In the genomic region with DNA sequence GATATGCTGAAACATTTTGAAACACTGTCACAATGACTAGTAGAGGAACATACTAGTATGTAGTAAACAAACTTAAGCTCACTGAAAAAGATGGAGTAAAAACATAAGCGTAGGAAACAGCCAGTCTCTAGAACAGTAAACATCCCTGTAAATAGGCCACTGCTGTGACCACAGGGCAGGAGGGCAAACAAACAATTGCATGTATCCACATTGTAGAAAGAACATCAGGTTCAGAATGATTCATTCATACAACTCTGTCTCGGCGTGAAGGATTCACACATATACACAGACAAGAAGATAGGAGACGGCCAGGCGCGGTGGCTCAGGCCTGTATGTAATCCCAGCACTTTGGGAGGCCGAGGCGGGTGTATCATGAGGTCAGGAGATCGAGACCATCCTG, we compare ENCODE assay signal across 23 cellular contexts.
DNase-seq lines count a peak whose midpoint lies in the region; ATAC-seq and TF ChIP-seq lines count a peak whose summit lies in the region.
"Had no signal": no experiment of that assay in that cellular context is flagged by ENCODE, and none has a peak within 500 bp of the region (broad histone marks: within the 10 kb centered on the region; RNA-seq: fewer than 3 reads in every experiment).

No MANE protein-coding gene starts in this region.

- no peak overlapping the region for H3K56ac ChIP-seq in mesendoderm (ENCODE audit: low read length)

- H3K27me3 ChIP-seq in mesendoderm (ENCODE audit: insufficient read depth, low read length, poor library complexity) (no peaks in the 10 kb centered on the region), stomach (no peaks in the 10 kb centered on the region)
- H3K27me3 ChIP-seq: MG63, SJCRH30 had no signal

- H3K36me3 ChIP-seq in mucosa of descending colon (ENCODE audit: low read depth) (no peaks in the 10 kb centered on the region), mesendoderm (ENCODE audit: control insufficient read depth, insufficient read depth, low read length) (no peaks in the 10 kb centered on the region), stomach (no peaks in the 10 kb centered on the region)
- H3K36me3 ChIP-seq: MG63, SJCRH30 had no signal

- no peak overlapping the region for H3K23ac ChIP-seq in mesendoderm (ENCODE audit: low read length)

- H3K79me1 ChIP-seq in mesendoderm (ENCODE audit: low read length), result no peaks in the 10 kb centered on the region

- intact Hi-C loops in mucosa of descending colon (cut with DNase I, micrococcal nuclease) (no loop called here), stomach (cut with DNase I; ENCODE audit: low total_unique reads) (no loop called here)

- H3K18ac ChIP-seq in mesendoderm (ENCODE audit: low read length), result no peak overlapping the region

- H2BK15ac ChIP-seq in mesendoderm (replicated peaks; ENCODE audit: low read depth), result no peak overlapping the region

- no peak overlapping the region for H3K4me3 ChIP-seq in LNCaP clone FGC (ENCODE audit: low read depth, low read length)
- H3K4me3 ChIP-seq in mucosa of descending colon, result no peak overlapping the region
- H3K4me3 ChIP-seq in mesendoderm (ENCODE audit: low read length), result no peak overlapping the region
- H3K4me3 ChIP-seq in stomach, result no peak overlapping the region
- H3K4me3 ChIP-seq: MG63, PC-9, SJCRH30 had no signal

- no peak overlapping the region for H2BK120ac ChIP-seq in mesendoderm (ENCODE audit: low read depth, low read length)

- no peak overlapping the region for H3K4ac ChIP-seq in mesendoderm (ENCODE audit: low read depth, low read length)

- TF ChIP-seq POLR2A in stomach (IDR thresholded peaks at IDR 0.05), result no peak

- no CpG with 5 or more reads among the region's 9 CpGs for WGBS in mesendoderm (ENCODE audit: extremely low coverage, insufficient coverage, low lambda C conversion rate)
- 70 to 88% (median 85%) methylated on average over 8 to 9 of the region's 9 CpGs for WGBS in stomach, 5 donors

- no peaks in the 10 kb centered on the region for H3K4me1 ChIP-seq in mucosa of descending colon (ENCODE audit: low read depth)
- no peaks in the 10 kb centered on the region for H3K4me1 ChIP-seq in mesendoderm (ENCODE audit: control insufficient read depth, low read depth, low read length)
- peaks cover 0 to 7% (median 0%) of the 10 kb centered on the region in 4 donors for H3K4me1 ChIP-seq in stomach
- H3K4me1 ChIP-seq: SJCRH30 had no signal

- H3K27ac ChIP-seq in 22Rv1 (peak overlapping the region; percentile 68), mesendoderm (ENCODE audit: low read depth, low read length) (no peak overlapping the region), stomach (no peak overlapping the region)
- H3K27ac ChIP-seq: PC-9, SJCRH30 had no signal

- H3K79me2 ChIP-seq in mesendoderm (ENCODE audit: control insufficient read depth, insufficient read depth, low read length), result no peaks in the 10 kb centered on the region

- no peaks in the 10 kb centered on the region for H3K9me3 ChIP-seq in mucosa of descending colon
- no peaks in the 10 kb centered on the region for H3K9me3 ChIP-seq in stomach
- H3K9me3 ChIP-seq: MG63, SJCRH30 had no signal

- peak; percentile 23 for ATAC-seq in mucosa of descending colon
- ATAC-seq: Right ventricle myocardium inferior had no signal

- TF ChIP-seq EP300 in stomach (IDR thresholded peaks at IDR 0.05), result no peak

- TF ChIP-seq CTCF in 22Rv1 (IDR thresholded peaks at IDR 0.05) (no peak), LNCaP clone FGC (IDR thresholded peaks at IDR 0.05; ENCODE audit: control insufficient read depth, extremely low read depth, insufficient read depth) (no peak), mucosa of descending colon (IDR thresholded peaks at IDR 0.05) (no peak), stomach (IDR thresholded peaks at IDR 0.05) (no peak)

- H3K4me2 ChIP-seq in mesendoderm (ENCODE audit: low read length), result no peak overlapping the region
- H3K4me2 ChIP-seq: PC-9 had no signal

- H2AK5ac ChIP-seq in mesendoderm (ENCODE audit: low read length), result no peak overlapping the region

- no peak overlapping the region for H3K9ac ChIP-seq in mesendoderm (ENCODE audit: low read length)

- H4K8ac ChIP-seq in mesendoderm (ENCODE audit: low read depth, low read length), result no peak overlapping the region

- H4K5ac ChIP-seq in mesendoderm (ENCODE audit: low read length), result no peak overlapping the region

- DNase-seq in LNCaP clone FGC (ENCODE audit: low read depth) (peak; percentile 67), iris pigment epithelial cell (ENCODE audit: low read depth) (peak; percentile 71), mucosa of descending colon (no peak), NCI-H1436 (lab: John Stamatoyannopoulos, UW) (no peak), mesendoderm (no peak), stomach (no peak)
- no peak for DNase-seq in stimulated activated CD4-positive, alpha-beta T cell treated with anti-CD3 and anti-CD28 coated beads, Interleukin-4, amount 100 ng/mL, for 4 hours
- DNase-seq: CD4-positive, CD25-positive, alpha-beta regulatory T cell; DMS153; DND-41; H7; Kasumi-1; MG63; NCI-H1105 treated with DMSO at 0.1 percent for 48 hours; NCI-H2029; NCI-H446 treated with DMSO at 0.1 percent for 48 hours; NCI-H526; NCI-H82; NK-92 treated with Interleukin-12 subunit alpha and Interleukin-12 subunit beta, amount 100 ng/mL, for 24 hours; PC-9; SJCRH30 had no signal

- H2BK5ac ChIP-seq in mesendoderm (ENCODE audit: low read length), result no peak overlapping the region

Comparison
In these comparisons a context has a peak if more than half of its experiments do, and no peak if none do; other contexts are left out.
1. DNase-seq: peak in LNCaP clone FGC (single experiment) and iris pigment epithelial cell (single experiment); none in mucosa of descending colon (0 of 3), stimulated activated CD4-positive, alpha-beta T cell treated with anti-CD3 and anti-CD28 coated beads, Interleukin-4, amount 100 ng/mL, for 4 hours (0 of 2), NCI-H1436 (single experiment), mesendoderm (single experiment) and stomach (single experiment).